1 cellular context compared by ENCODE assay signal in genomic region chr19:38223119-38223523, GRCh38.
TF ChIP-seq lines count a peak whose summit lies in the region.

No MANE protein-coding gene starts in this region.

TF ChIP-seq in IMR-90, 13 proteins besides CTCF, POLR2A, EP300 and RAD21:
- TF ChIP-seq, protein P1, sequence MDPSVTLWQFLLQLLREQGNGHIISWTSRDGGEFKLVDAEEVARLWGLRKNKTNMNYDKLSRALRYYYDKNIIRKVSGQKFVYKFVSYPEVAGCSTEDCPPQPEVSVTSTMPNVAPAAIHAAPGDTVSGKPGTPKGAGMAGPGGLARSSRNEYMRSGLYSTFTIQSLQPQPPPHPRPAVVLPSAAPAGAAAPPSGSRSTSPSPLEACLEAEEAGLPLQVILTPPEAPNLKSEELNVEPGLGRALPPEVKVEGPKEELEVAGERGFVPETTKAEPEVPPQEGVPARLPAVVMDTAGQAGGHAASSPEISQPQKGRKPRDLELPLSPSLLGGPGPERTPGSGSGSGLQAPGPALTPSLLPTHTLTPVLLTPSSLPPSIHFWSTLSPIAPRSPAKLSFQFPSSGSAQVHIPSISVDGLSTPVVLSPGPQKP (IDR thresholded peaks at IDR 0.05; ENCODE audit: borderline replicate concordance, low read depth, low read length), result no peak
- TF ChIP-seq MAZ (IDR thresholded peaks at IDR 0.05; ENCODE audit: borderline replicate concordance, low read depth, low read length), result no peak
- no peak for TF ChIP-seq CEBPB (IDR thresholded peaks at IDR 0.05; ENCODE audit: low read depth, low read length)
- TF ChIP-seq MXI1 (IDR thresholded peaks at IDR 0.05; ENCODE audit: borderline replicate concordance, low read depth, low read length), result no peak
- no peak for TF ChIP-seq NFE2L2 (IDR thresholded peaks at IDR 0.05; ENCODE audit: low read depth, low read length)
- TF ChIP-seq SMC3 (IDR thresholded peaks at IDR 0.05; ENCODE audit: low read depth, low read length), result no peak
- TF ChIP-seq FOS (IDR thresholded peaks at IDR 0.05; ENCODE audit: low read depth, low read length), result no peak
- TF ChIP-seq BHLHE40 (IDR thresholded peaks at IDR 0.05; ENCODE audit: low read depth, low read length), result no peak
